In the genomic region with DNA sequence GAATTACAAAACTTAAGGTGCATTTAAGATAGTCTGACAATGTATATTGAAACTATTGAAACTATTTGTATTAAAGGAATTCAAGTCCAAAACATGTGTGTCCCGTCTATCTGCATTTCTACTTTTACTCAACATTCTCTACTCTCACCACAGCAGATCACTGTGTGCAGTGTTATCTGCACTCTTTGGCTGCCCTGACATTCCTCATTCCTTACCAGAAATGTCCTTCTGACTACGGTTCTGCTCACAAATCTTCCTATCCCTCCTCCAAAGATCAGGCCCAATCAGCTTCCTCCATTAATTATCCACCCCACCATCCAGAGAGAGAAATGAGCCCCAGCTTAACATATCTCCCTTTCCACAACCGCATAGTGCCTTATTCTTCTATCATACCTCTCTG, we compare ENCODE assay signal across 18 cellular contexts.
DNase-seq lines count a peak whose midpoint lies in the region; ATAC-seq and TF ChIP-seq lines count a peak whose summit lies in the region.
"Had no signal": no experiment of that assay in that cellular context is flagged by ENCODE, and none has a peak within 500 bp of the region (broad histone marks: within the 10 kb centered on the region; RNA-seq: fewer than 3 reads in every experiment).

No MANE protein-coding gene starts in this region.

- no peaks in the 10 kb centered on the region for H3K27me3 ChIP-seq in heart right ventricle

- peak; percentile 55 for DNase-seq in EH (ENCODE audit: low read depth)
- DNase-seq in WTC11 (ENCODE audit: low spot score), result no peak
- DNase-seq in heart right ventricle, result no peak
- DNase-seq in non-pigmented ciliary epithelial cell (ENCODE audit: low read depth), result peak; percentile 52
- DNase-seq in activated CD8-positive, alpha-beta memory T cell treated with anti-CD3 and anti-CD28 coated beads for 24 hours, result no peak
- no peak for DNase-seq in COR-L47 (lab: John Stamatoyannopoulos, UW)
- DNase-seq: activated CD4-positive, alpha-beta memory T cell treated with anti-CD3 and anti-CD28 coated beads, Interleukin-2, amount 10 ng/mL, durations not matched to agents 7 days and 5 days; anterior cingulate cortex; DMS153; Karpas-422; NCI-H2029 treated with DMSO at 0.1 percent for 48 hours; posterior cingulate gyrus; stimulated activated CD4-positive, alpha-beta T cell treated with anti-CD3 and anti-CD28 coated beads, Interleukin-2, amount 100 ng/mL, for 24 hours; stimulated activated naive CD4-positive, alpha-beta T cell treated with Interleukin-2 at 50 U/mL for 16 hours; T-helper 1 cell had no signal

- H3K27ac ChIP-seq in heart right ventricle, result peak overlapping the region in 3 of 10 donors; percentile 0 to 13 (median 10)

- no peaks in the 10 kb centered on the region for H3K27me3 Mint-ChIP-seq in WTC11 (ENCODE audit: low read depth)
- H3K27me3 Mint-ChIP-seq: activated CD4-positive, alpha-beta memory T cell treated with anti-CD3 and anti-CD28 coated beads, Interleukin-2, amount 10 ng/mL, durations not matched to agents 7 days and 5 days had no signal

- peaks cover 0 to 84% (median 58%) of the 10 kb centered on the region in 9 donors for H3K4me1 ChIP-seq in heart right ventricle

- ATAC-seq in WTC11 (peak; percentile 40), heart right ventricle (peak in 7 of 8 donors; percentile 39 to 81 (median 63)), HG03432 (IDR thresholded peaks at IDR 0.05; ENCODE audit: unreplicated experiment) (no peak)
- ATAC-seq: GM12878, HCT116 had no signal

- H3K4me3 Mint-ChIP-seq in WTC11, result no peak overlapping the region
- H3K4me3 Mint-ChIP-seq: activated CD4-positive, alpha-beta memory T cell treated with anti-CD3 and anti-CD28 coated beads, Interleukin-2, amount 10 ng/mL, durations not matched to agents 7 days and 5 days had no signal

- H3K4me3 ChIP-seq in heart right ventricle, result no peak overlapping the region
- H3K4me3 ChIP-seq: GM12878 had no signal

- H3K27ac Mint-ChIP-seq in WTC11, result peak overlapping the region; percentile 92
- H3K27ac Mint-ChIP-seq: activated CD4-positive, alpha-beta memory T cell treated with anti-CD3 and anti-CD28 coated beads, Interleukin-2, amount 10 ng/mL, durations not matched to agents 7 days and 5 days had no signal

- 0 out of 2 replicates have a peak, but pooled peaks cover 2% of the 10 kb centered on the region for H3K36me3 Mint-ChIP-seq in WTC11

- TF ChIP-seq CTCF in WTC11 (IDR thresholded peaks at IDR 0.05), result no peak
- TF ChIP-seq CTCF in heart right ventricle (IDR thresholded peaks at IDR 0.05), result no peak

- no peaks in the 10 kb centered on the region for H3K9me3 Mint-ChIP-seq in WTC11

- peaks cover 54% of the 10 kb centered on the region for H3K4me1 Mint-ChIP-seq in WTC11

- intact Hi-C loops in heart right ventricle (cut with DNase I), result no loop called here

- CTCF ChIA-PET in WTC11 (lab: Charles Lee), result no interaction called here

- POLR2A ChIA-PET in WTC11 (lab: Charles Lee), result no interaction called here

- H3K36me3 ChIP-seq in heart right ventricle, result no peaks in the 10 kb centered on the region

- WGBS in heart right ventricle, 2 donors, result 29 to 31% methylated on average over 3 of the region's 3 CpGs

- no peaks in the 10 kb centered on the region for H3K9me3 ChIP-seq in heart right ventricle

TF ChIP-seq in WTC11, 78 proteins besides CTCF, POLR2A, EP300 and RAD21:
- TF ChIP-seq, protein P1, sequence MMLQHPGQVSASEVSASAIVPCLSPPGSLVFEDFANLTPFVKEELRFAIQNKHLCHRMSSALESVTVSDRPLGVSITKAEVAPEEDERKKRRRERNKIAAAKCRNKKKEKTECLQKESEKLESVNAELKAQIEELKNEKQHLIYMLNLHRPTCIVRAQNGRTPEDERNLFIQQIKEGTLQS (CRISPR knock-in tag; conservative IDR thresholded peaks at IDR 0.05), result no peak
- no peak for TF ChIP-seq FOXP1 (CRISPR knock-in tag; IDR thresholded peaks at IDR 0.05; ENCODE audit: borderline replicate concordance)
- no peak for TF ChIP-seq CREM (CRISPR knock-in tag; IDR thresholded peaks at IDR 0.05)
- TF ChIP-seq MXD4 (CRISPR knock-in tag; IDR thresholded peaks at IDR 0.05; ENCODE audit: borderline replicate concordance), result no peak
- no peak for TF ChIP-seq ZNF423 (CRISPR knock-in tag; IDR thresholded peaks at IDR 0.05)
- TF ChIP-seq ZNF416 (CRISPR knock-in tag; IDR thresholded peaks at IDR 0.05), result no peak
- TF ChIP-seq, protein P2, sequence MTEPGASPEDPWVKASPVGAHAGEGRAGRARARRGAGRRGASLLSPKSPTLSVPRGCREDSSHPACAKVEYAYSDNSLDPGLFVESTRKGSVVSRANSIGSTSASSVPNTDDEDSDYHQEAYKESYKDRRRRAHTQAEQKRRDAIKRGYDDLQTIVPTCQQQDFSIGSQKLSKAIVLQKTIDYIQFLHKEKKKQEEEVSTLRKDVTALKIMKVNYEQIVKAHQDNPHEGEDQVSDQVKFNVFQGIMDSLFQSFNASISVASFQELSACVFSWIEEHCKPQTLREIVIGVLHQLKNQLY (CRISPR knock-in tag; IDR thresholded peaks at IDR 0.05), result no peak
- no peak for TF ChIP-seq TEAD4 (CRISPR knock-in tag; IDR thresholded peaks at IDR 0.05)

Comparison
In these comparisons a context has a peak if more than half of its experiments do, and no peak if none do; other contexts are left out.
1. DNase-seq: peak in EH (single experiment) and non-pigmented ciliary epithelial cell (single experiment); none in WTC11 (single experiment), heart right ventricle (0 of 2), activated CD8-positive, alpha-beta memory T cell treated with anti-CD3 and anti-CD28 coated beads for 24 hours (single experiment) and COR-L47 (single experiment).